13 cellular contexts compared by ENCODE assay signal in the genomic region with DNA sequence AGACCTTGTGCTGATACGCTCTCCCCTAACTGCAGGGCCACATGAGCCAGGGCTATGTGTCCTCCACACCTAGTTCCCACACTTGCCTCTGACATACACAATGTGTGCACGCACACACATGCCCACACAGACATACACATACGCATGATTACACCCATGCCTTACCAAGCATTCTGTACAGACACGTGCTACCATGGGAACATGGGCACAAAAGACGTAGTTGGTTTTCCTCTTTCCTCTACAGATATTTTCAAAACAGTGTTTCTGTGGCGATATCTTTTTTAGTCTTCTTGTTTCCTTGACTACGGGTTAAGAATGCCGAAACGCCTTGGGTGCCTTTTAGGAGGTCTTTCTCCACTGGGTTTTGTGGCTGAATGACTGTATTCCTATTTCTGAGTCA.
"Had no signal": no experiment of that assay in that cellular context is flagged by ENCODE, and none has a peak within 500 bp of the region (broad histone marks: within the 10 kb centered on the region; RNA-seq: fewer than 3 reads in every experiment).

No MANE protein-coding gene starts in this region.

- H3K9me3 Mint-ChIP-seq: activated T-helper 1 cell treated with anti-CD3 and anti-CD28 coated beads, Interleukin-12 subunit alpha, Interleukin-12 subunit beta, Interleukin-2, Interleukin-4 antibody, amounts not matched to agents 30 ng/mL and 10 ng/mL and 1 ng/mL, durations not matched to agents 14 hours and 24 hours and 36 hours; T-cell had no signal

- H3K4me3 ChIP-seq: ovary, stomach, thyroid gland, uterus had no signal

- ATAC-seq: T-cell had no signal

- H3K4me3 Mint-ChIP-seq: activated T-helper 1 cell treated with anti-CD3 and anti-CD28 coated beads, Interleukin-12 subunit alpha, Interleukin-12 subunit beta, Interleukin-2, Interleukin-4 antibody, amounts not matched to agents 30 ng/mL and 10 ng/mL and 1 ng/mL, durations not matched to agents 14 hours and 24 hours and 36 hours; neural crest cell; T-cell had no signal

- H3K27ac ChIP-seq: brain microvascular endothelial cell, ovary, stomach, uterus had no signal

- H3K36me3 ChIP-seq: brain microvascular endothelial cell, ovary, stomach, thyroid gland, uterus had no signal

- DNase-seq: activated naive CD4-positive, alpha-beta T cell treated with anti-CD3 and anti-CD28 coated beads, Interleukin-2, amount 50 U/mL, for 16 hours; brain microvascular endothelial cell; foreskin melanocyte; ovary; SK-N-SH; stimulated activated CD4-positive, alpha-beta T cell treated with anti-CD3 and anti-CD28 coated beads, Interleukin-1b, Interleukin-23, amount 100 ng/mL, for 48 hours; stomach; T-cell; T-helper 9 cell; uterus had no signal

- H3K27ac Mint-ChIP-seq: activated T-helper 1 cell treated with anti-CD3 and anti-CD28 coated beads, Interleukin-12 subunit alpha, Interleukin-12 subunit beta, Interleukin-2, Interleukin-4 antibody, amounts not matched to agents 30 ng/mL and 10 ng/mL and 1 ng/mL, durations not matched to agents 14 hours and 24 hours and 36 hours; T-cell had no signal

- H3K4me1 Mint-ChIP-seq: T-cell had no signal

- H3K4me1 ChIP-seq: uterus had no signal

- H3K27me3 ChIP-seq: brain microvascular endothelial cell, ovary, stomach, thyroid gland, uterus had no signal

- H3K9ac ChIP-seq: SK-N-SH had no signal

- H3K36me3 Mint-ChIP-seq: T-cell had no signal

- H3K4me2 ChIP-seq: SK-N-SH had no signal

- H3K9me3 ChIP-seq: ovary, SK-N-SH, stomach, thyroid gland, uterus had no signal
